Comparison of ENCODE assay signal across 8 cellular contexts in genomic region chr6:168865-169455, GRCh38.
DNase-seq lines count a peak whose midpoint lies in the region; ATAC-seq, FAIRE-seq and TF ChIP-seq lines count a peak whose summit lies in the region.

No MANE protein-coding gene starts in this region.

- DNase-seq in SIG-M5 treated with dmso at 0.1 percent for 504 hours (lab: John Stamatoyannopoulos, UW; ENCODE audit: unreplicated experiment) (peak; percentile 49), SIG-M5 (lab: John Stamatoyannopoulos, UW) (no peak), NCI-H2081 (lab: John Stamatoyannopoulos, UW) (peak; percentile 42 to 47), GM12878 (ENCODE audit: low read depth, low spot score) (no peak), kidney glomerular epithelial cell (lab: John Stamatoyannopoulos, UW) (peak; percentile 36), ureter (ENCODE audit: low spot score) (no peak)
- DNase-seq in stimulated activated CD4-positive, alpha-beta T cell treated with anti-CD3 and anti-CD28 coated beads, Interleukin-4, amount 100 ng/mL, for 24 hours = no peak

- BruUV-seq in GM12878 (replicated peaks; lab: Mats Ljungman, UMichigan) = no TSS peak

- H3K79me2 ChIP-seq in GM12878 (ENCODE audit: control insufficient read depth, insufficient read depth, low read length) = no peaks in the 10 kb centered on the region

- TF ChIP-seq POLR2A in GM12878 (IDR thresholded peaks at IDR 0.05; ENCODE audit: low read depth, low read length) = no peak

- FAIRE-seq in GM12878 (lab: Jason Lieb, UNC) = no peak

- peak; percentile 79 for TF ChIP-seq RAD21 in GM12878 (IDR thresholded peaks at IDR 0.05; ENCODE audit: insufficient read depth, low read depth, low read length)

- no peaks in the 10 kb centered on the region for H3K4me1 ChIP-seq in GM12878 (ENCODE audit: control insufficient read depth, insufficient read depth, low read length)

- H3K27ac ChIP-seq in GM12878 (ENCODE audit: control insufficient read depth, insufficient read depth) = no peak overlapping the region

- WGBS in GM12878 (ENCODE audit: insufficient coverage, insufficient replicate concordance, low lambda C conversion rate, missing lambda C conversion rate) = 16% methylated on average over 3 of the region's 3 CpGs

- no peak overlapping the region for H3K4me2 ChIP-seq in GM12878 (ENCODE audit: control insufficient read depth, insufficient read depth)

- no peak for TF ChIP-seq EP300 in GM12878 (IDR thresholded peaks at IDR 0.05; ENCODE audit: borderline replicate concordance in 1 of 2, control insufficient read depth in 1 of 2, low read depth in 2 of 2, low read length in 2 of 2)

- H4K20me1 ChIP-seq in GM12878 (ENCODE audit: control insufficient read depth, insufficient read depth) = no peaks in the 10 kb centered on the region

- SMC1A ChIA-PET in GM12878 (lab: Charles Lee; ENCODE audit: uncharacterized antibody, unreplicated experiment) = interaction anchor here (0.8 to 4.2 kb wide), 3 partner anchors 13 to 59 kb away, joined by 3 to 39 read pairs (median 27); no protein-coding TSS in a partner anchor

- no peak overlapping the region for H3K9ac ChIP-seq in GM12878 (ENCODE audit: control insufficient read depth, insufficient read depth, low read length)

- ATAC-seq in GM12878 (peak; percentile 71), GM18520 (IDR thresholded peaks at IDR 0.05; ENCODE audit: unreplicated experiment) (no peak)

- peak; percentile 43 to 61 (median 56); a peak in 5 of 6 replicates for TF ChIP-seq CTCF in GM12878 (IDR thresholded peaks at IDR 0.05 in 2 of 3, conservative IDR thresholded peaks at IDR 0.05 in 1 of 3; ENCODE audit: control insufficient read depth in 2 of 3, extremely low read depth in 1 of 3, insufficient read depth in 1 of 3, low read depth in 3 of 3, low read length in 3 of 3)

- in situ Hi-C loops in GM12878 (cut with MboI) = no loop called here

- POLR2A ChIA-PET in GM12878 (lab: Charles Lee) = interaction anchor here (0.7 kb wide), 1 partner anchor 117 kb away, joined by 4 read pairs; no protein-coding TSS in a partner anchor

- H2AFZ ChIP-seq in GM12878 (ENCODE audit: control insufficient read depth, low read depth, low read length) = peak overlapping the region; percentile 30

- intact Hi-C loops in GM12878 (cut with micrococcal nuclease; ENCODE audit: unreplicated experiment) = no loop called here

- H3K36me3 ChIP-seq in GM12878 (ENCODE audit: control insufficient read depth in 2 of 2, insufficient read depth in 2 of 2, low read length in 1 of 2) = no peaks in the 10 kb centered on the region

- H3K4me3 ChIP-seq in GM12878 = no peak overlapping the region

- RAD21 ChIA-PET in GM12878 (lab: Charles Lee; ENCODE audit: unreplicated experiment) = interaction anchor here (0.9 to 4.4 kb wide), 5 partner anchors 9 to 19 kb away, joined by 3 to 24 read pairs (median 3); no protein-coding TSS in a partner anchor

- no peaks in the 10 kb centered on the region for H3K27me3 ChIP-seq in GM12878 (replicated peaks in 1 of 2; ENCODE audit: control insufficient read depth in 2 of 2, insufficient read depth in 2 of 2, low read length in 1 of 2)

- peaks cover 2% of the 10 kb centered on the region; the same call in 2 of the 3 replicates for H3K9me3 ChIP-seq in GM12878 (replicated peaks; ENCODE audit: control insufficient read depth, insufficient read depth, low read length)

- CTCF ChIA-PET in GM12878 (lab: Yijun Ruan, JAX) = interaction anchor here (0.7 to 6.7 kb wide), 9 partner anchors 11 to 383 kb away, joined by 3 to 107 read pairs (median 4); no protein-coding TSS in a partner anchor

TF ChIP-seq in GM12878, 131 proteins besides CTCF, POLR2A, EP300 and RAD21:
- no peak for TF ChIP-seq BACH1 (IDR thresholded peaks at IDR 0.05; ENCODE audit: borderline replicate concordance)
- peak; percentile 70; the same call in 1 of the 2 replicates for TF ChIP-seq SMC3 (IDR thresholded peaks at IDR 0.05; ENCODE audit: borderline replicate concordance, low read length)

Comparison
In these comparisons a context has a peak if more than half of its experiments do, and no peak if none do; other contexts are left out.
1. DNase-seq: peak in SIG-M5 treated with dmso at 0.1 percent for 504 hours (single experiment), NCI-H2081 (2 of 2) and kidney glomerular epithelial cell (single experiment); none in SIG-M5 (single experiment), GM12878 (single experiment), ureter (single experiment) and stimulated activated CD4-positive, alpha-beta T cell treated with anti-CD3 and anti-CD28 coated beads, Interleukin-4, amount 100 ng/mL, for 24 hours (single experiment).